ENCODE assay signal across 17 cellular contexts in genomic region chr2:106953779-106954178, GRCh38.
"Had no signal": no experiment of that assay in that cellular context is flagged by ENCODE, and none has a peak within 500 bp of the region (broad histone marks: within the 10 kb centered on the region; RNA-seq: fewer than 3 reads in every experiment).

No MANE protein-coding gene starts in this region.

- H3K27ac ChIP-seq: pancreas, right lobe of liver had no signal

- H3K4me3 Mint-ChIP-seq: activated B cell treated with CpG ODN at 0.5 μM for 24 hours; activated CD4-positive, alpha-beta memory T cell treated with anti-CD3 and anti-CD28 coated beads for 36 hours; activated naive CD8-positive, alpha-beta T cell treated with anti-CD3 and anti-CD28 coated beads for 36 hours; activated T-helper 17 cell treated with anti-CD3 and anti-CD28 coated beads, Interleukin-2, amount 50 U/mL, for 72 hours; central memory CD8-positive, alpha-beta T cell; neural crest cell; stimulated activated effector memory CD8-positive, alpha-beta T cell treated with anti-CD3 and anti-CD28 coated beads, Interleukin-12 subunit alpha, Interleukin-12 subunit beta, amount 100 ng/mL, for 72 hours; T-cell had no signal

- H3K9me3 Mint-ChIP-seq: activated B cell treated with CpG ODN at 0.5 μM for 24 hours; activated T-helper 17 cell treated with anti-CD3 and anti-CD28 coated beads, Interleukin-2, amount 50 U/mL, for 72 hours; central memory CD8-positive, alpha-beta T cell had no signal

- H3K4me3 ChIP-seq: pancreas, right lobe of liver had no signal

- DNase-seq: activated B cell treated with CpG ODN at 0.5 μM for 24 hours; activated CD4-positive, alpha-beta memory T cell treated with anti-CD3 and anti-CD28 coated beads for 36 hours; activated CD4-positive, alpha-beta T cell treated with anti-CD3 and anti-CD28 coated beads for 4 hours; activated naive CD4-positive, alpha-beta T cell; activated naive CD8-positive, alpha-beta T cell treated with anti-CD3 and anti-CD28 coated beads for 36 hours; activated T-cell treated with anti-CD3 and anti-CD28 coated beads for 4 hours; amygdala; effector CD4-positive, alpha-beta T cell; left colon; pancreas; right lobe of liver; stimulated activated CD4-positive, alpha-beta T cell treated with anti-CD3 and anti-CD28 coated beads, Interleukin-4, amount 100 ng/mL, for 24 hours; T-cell had no signal

- H3K4me1 ChIP-seq: pancreas, right lobe of liver had no signal

- H3K9me3 ChIP-seq: pancreas, right lobe of liver had no signal

- H3K36me3 ChIP-seq: pancreas, right lobe of liver had no signal

- H3K27me3 ChIP-seq: right lobe of liver had no signal

- ATAC-seq: activated T-helper 17 cell treated with anti-CD3 and anti-CD28 coated beads, Interleukin-2, amount 50 U/mL, for 72 hours; left colon; pancreas; right lobe of liver; stimulated activated effector memory CD8-positive, alpha-beta T cell treated with anti-CD3 and anti-CD28 coated beads, Interleukin-12 subunit alpha, Interleukin-12 subunit beta, amount 100 ng/mL, for 72 hours; T-cell had no signal

- H3K27me3 Mint-ChIP-seq: activated B cell treated with CpG ODN at 0.5 μM for 24 hours; activated CD4-positive, alpha-beta memory T cell treated with anti-CD3 and anti-CD28 coated beads for 36 hours; activated naive CD8-positive, alpha-beta T cell treated with anti-CD3 and anti-CD28 coated beads for 36 hours; activated T-helper 17 cell treated with anti-CD3 and anti-CD28 coated beads, Interleukin-2, amount 50 U/mL, for 72 hours; central memory CD8-positive, alpha-beta T cell had no signal

- H3K4me1 Mint-ChIP-seq: activated B cell treated with CpG ODN at 0.5 μM for 24 hours; activated naive CD8-positive, alpha-beta T cell treated with anti-CD3 and anti-CD28 coated beads for 36 hours; activated T-helper 17 cell treated with anti-CD3 and anti-CD28 coated beads, Interleukin-2, amount 50 U/mL, for 72 hours; central memory CD8-positive, alpha-beta T cell; stimulated activated effector memory CD8-positive, alpha-beta T cell treated with anti-CD3 and anti-CD28 coated beads, Interleukin-12 subunit alpha, Interleukin-12 subunit beta, amount 100 ng/mL, for 72 hours; T-cell had no signal

- H3K27ac Mint-ChIP-seq: activated B cell treated with CpG ODN at 0.5 μM for 24 hours; activated CD4-positive, alpha-beta memory T cell treated with anti-CD3 and anti-CD28 coated beads for 36 hours; activated naive CD8-positive, alpha-beta T cell treated with anti-CD3 and anti-CD28 coated beads for 36 hours; activated T-helper 17 cell treated with anti-CD3 and anti-CD28 coated beads, Interleukin-2, amount 50 U/mL, for 72 hours; stimulated activated effector memory CD8-positive, alpha-beta T cell treated with anti-CD3 and anti-CD28 coated beads, Interleukin-12 subunit alpha, Interleukin-12 subunit beta, amount 100 ng/mL, for 72 hours; T-cell had no signal

- H3K36me3 Mint-ChIP-seq: activated CD4-positive, alpha-beta memory T cell treated with anti-CD3 and anti-CD28 coated beads for 36 hours; activated naive CD8-positive, alpha-beta T cell treated with anti-CD3 and anti-CD28 coated beads for 36 hours; stimulated activated effector memory CD8-positive, alpha-beta T cell treated with anti-CD3 and anti-CD28 coated beads, Interleukin-12 subunit alpha, Interleukin-12 subunit beta, amount 100 ng/mL, for 72 hours; T-cell had no signal
